In genomic region chr22:29517215-29517908, GRCh38 we compare ENCODE assay signal across 22 cellular contexts. TPM values are rescaled to one million over a fixed set of nuclear protein-coding genes. Genes with fewer than 3 reads are reported as not detected.
DNase-seq lines count a peak whose midpoint lies in the region; ATAC-seq and TF ChIP-seq lines count a peak whose summit lies in the region.
"Had no signal": no experiment of that assay in that cellular context is flagged by ENCODE, and none has a peak within 500 bp of the region (broad histone marks: within the 10 kb centered on the region; RNA-seq: fewer than 3 reads in every experiment).

No MANE protein-coding gene starts in this region.

- no peak overlapping the region for H3K4me3 Mint-ChIP-seq in chondrocyte (ENCODE audit: unreplicated experiment)
- H3K4me3 Mint-ChIP-seq: activated CD4-positive, alpha-beta memory T cell treated with anti-CD3 and anti-CD28 coated beads, Interleukin-2, amount 10 ng/mL, durations not matched to agents 7 days and 5 days; activated naive CD8-positive, alpha-beta T cell treated with anti-CD3 and anti-CD28 coated beads, Interleukin-2, amount 50 U/mL, for 24 hours; activated T-cell treated with anti-CD3 and anti-CD28 coated beads, Interleukin-2, amount 50 U/mL, for 72 hours; IgD-negative memory B cell; stimulated activated effector memory CD8-positive, alpha-beta T cell treated with anti-CD3 and anti-CD28 coated beads, Interleukin-12 subunit alpha, Interleukin-12 subunit beta, amount 100 ng/mL, for 72 hours had no signal

- no peaks in the 10 kb centered on the region for H3K4me1 Mint-ChIP-seq in chondrocyte (ENCODE audit: low read depth)
- H3K4me1 Mint-ChIP-seq: activated CD4-positive, alpha-beta memory T cell treated with anti-CD3 and anti-CD28 coated beads, Interleukin-2, amount 10 ng/mL, durations not matched to agents 7 days and 5 days; activated naive CD8-positive, alpha-beta T cell treated with anti-CD3 and anti-CD28 coated beads, Interleukin-2, amount 50 U/mL, for 24 hours; IgD-negative memory B cell; stimulated activated effector memory CD8-positive, alpha-beta T cell treated with anti-CD3 and anti-CD28 coated beads, Interleukin-12 subunit alpha, Interleukin-12 subunit beta, amount 100 ng/mL, for 72 hours had no signal

- ATAC-seq in psoas muscle (peak; percentile 63 to 88 (median 77)), GM21367 (IDR thresholded peaks at IDR 0.05; ENCODE audit: unreplicated experiment) (no peak)
- ATAC-seq: activated naive CD8-positive, alpha-beta T cell treated with anti-CD3 and anti-CD28 coated beads, Interleukin-2, amount 50 U/mL, for 24 hours; activated T-cell treated with anti-CD3 and anti-CD28 coated beads, Interleukin-2, amount 50 U/mL, for 72 hours; Panc1; stimulated activated effector memory CD8-positive, alpha-beta T cell treated with anti-CD3 and anti-CD28 coated beads, Interleukin-12 subunit alpha, Interleukin-12 subunit beta, amount 100 ng/mL, for 72 hours had no signal

- H3K9me3 Mint-ChIP-seq in chondrocyte (ENCODE audit: low read depth): no peaks in the 10 kb centered on the region
- H3K9me3 Mint-ChIP-seq: activated CD4-positive, alpha-beta memory T cell treated with anti-CD3 and anti-CD28 coated beads, Interleukin-2, amount 10 ng/mL, durations not matched to agents 7 days and 5 days; activated naive CD8-positive, alpha-beta T cell treated with anti-CD3 and anti-CD28 coated beads, Interleukin-2, amount 50 U/mL, for 24 hours; activated T-cell treated with anti-CD3 and anti-CD28 coated beads, Interleukin-2, amount 50 U/mL, for 72 hours; IgD-negative memory B cell; stimulated activated effector memory CD8-positive, alpha-beta T cell treated with anti-CD3 and anti-CD28 coated beads, Interleukin-12 subunit alpha, Interleukin-12 subunit beta, amount 100 ng/mL, for 72 hours had no signal

- no peaks in the 10 kb centered on the region for H3K27me3 Mint-ChIP-seq in chondrocyte (ENCODE audit: low read depth)
- H3K27me3 Mint-ChIP-seq: activated CD4-positive, alpha-beta memory T cell treated with anti-CD3 and anti-CD28 coated beads, Interleukin-2, amount 10 ng/mL, durations not matched to agents 7 days and 5 days; activated naive CD8-positive, alpha-beta T cell treated with anti-CD3 and anti-CD28 coated beads, Interleukin-2, amount 50 U/mL, for 24 hours; IgD-negative memory B cell had no signal

- H3K27me3 ChIP-seq in psoas muscle (ENCODE audit: insufficient read depth in 3 of 3, low read length in 2 of 3): no peaks in the 10 kb centered on the region
- H3K27me3 ChIP-seq: tibial nerve had no signal

- no peak overlapping the region for H3K4me3 ChIP-seq in psoas muscle
- H3K4me3 ChIP-seq: tibial nerve had no signal

- no peaks in the 10 kb centered on the region for H3K4me1 ChIP-seq in psoas muscle
- H3K4me1 ChIP-seq: parathyroid adenoma, tibial nerve had no signal

- H3K27ac ChIP-seq in psoas muscle: no peak overlapping the region
- H3K27ac ChIP-seq: parathyroid adenoma, tibial nerve had no signal

- intact Hi-C loops in psoas muscle (cut with DNase I): no loop called here

- TF ChIP-seq CTCF in psoas muscle (IDR thresholded peaks at IDR 0.05) (no peak), chondrocyte (IDR thresholded peaks at IDR 0.05) (no peak)

- peaks cover 0 to 84% of the 10 kb centered on the region in 2 donors for H3K36me3 ChIP-seq in psoas muscle (ENCODE audit: insufficient read depth in 1 of 2, low read depth in 1 of 2)

- H3K9me3 ChIP-seq in psoas muscle: no peaks in the 10 kb centered on the region
- H3K9me3 ChIP-seq: tibial nerve had no signal

- WGBS in psoas muscle, 3 donors: 27 to 46% (median 30%) methylated on average over 5 of the region's 5 CpGs

- DNase-seq in NCI-H1105 treated with DMSO at 0.1 percent for 48 hours (lab: John Stamatoyannopoulos, UW) (peak; percentile 29), NCI-H1105 (lab: John Stamatoyannopoulos, UW) (no peak), NCI-H2227 (lab: John Stamatoyannopoulos, UW; ENCODE audit: unreplicated experiment) (peak; percentile 23), cerebellum (ENCODE audit: low spot score) (peak; percentile 78), psoas muscle (no peak), chondrocyte (ENCODE audit: low spot score) (no peak), activated gamma-delta T cell treated with Interleukin-2 at 50 U/mL for 16 hours (no peak)
- DNase-seq: 8988T; activated CD4-positive, alpha-beta memory T cell treated with anti-CD3 and anti-CD28 coated beads, Interleukin-2, amount 10 ng/mL, durations not matched to agents 7 days and 5 days; activated naive CD8-positive, alpha-beta T cell treated with anti-CD3 and anti-CD28 coated beads, Interleukin-2, amount 50 U/mL, for 24 hours; activated T-cell treated with anti-CD3 and anti-CD28 coated beads, Interleukin-2, amount 50 U/mL, for 72 hours; DMS79; effector memory CD4-positive, alpha-beta T cell; hippocampal formation; NCI-H1092; NCI-H774 had no signal

- peaks cover 40% of the 10 kb centered on the region for H3K36me3 Mint-ChIP-seq in chondrocyte (ENCODE audit: low read depth)

- no peak overlapping the region for H3K27ac Mint-ChIP-seq in chondrocyte (ENCODE audit: unreplicated experiment)
- H3K27ac Mint-ChIP-seq: activated CD4-positive, alpha-beta memory T cell treated with anti-CD3 and anti-CD28 coated beads, Interleukin-2, amount 10 ng/mL, durations not matched to agents 7 days and 5 days; activated naive CD8-positive, alpha-beta T cell treated with anti-CD3 and anti-CD28 coated beads, Interleukin-2, amount 50 U/mL, for 24 hours; activated T-cell treated with anti-CD3 and anti-CD28 coated beads, Interleukin-2, amount 50 U/mL, for 72 hours; stimulated activated effector memory CD8-positive, alpha-beta T cell treated with anti-CD3 and anti-CD28 coated beads, Interleukin-12 subunit alpha, Interleukin-12 subunit beta, amount 100 ng/mL, for 72 hours had no signal

RNA-seq across cellular contexts. Expression of gene THOC5, which starts 36.2 kb away (rescaled TPM):
- 36.9 TPM for total RNA-seq in cerebellum
- total RNA-seq in psoas muscle: 10 to 100 TPM; 42.8 to 56.0 (median 47.5) TPM
- polyA plus RNA-seq in psoas muscle: 10 to 100 TPM; 33.8 to 52.0 (median 40.5) TPM
- total RNA-seq in chondrocyte: 40.0 to 45.1 TPM (median 42.9 TPM) in 3 replicates

RNA-seq across cellular contexts. Expression of gene NEFH, which starts 37.3 kb away (rescaled TPM):
- total RNA-seq in cerebellum (0.73 TPM), psoas muscle (under 1 TPM; 0.08 to 0.54 (median 0.28) TPM), chondrocyte (2.8 to 3.5 TPM (median 2.9 TPM) in 3 replicates)
- under 1 TPM; 0.06 to 0.18 (median 0.14) TPM for polyA plus RNA-seq in psoas muscle

Comparison
In these comparisons a context has a peak if more than half of its experiments do, and no peak if none do; other contexts are left out.
1. DNase-seq: peak in NCI-H1105 treated with DMSO at 0.1 percent for 48 hours (single experiment), NCI-H2227 (single experiment) and cerebellum (single experiment); none in NCI-H1105 (single experiment), psoas muscle (0 of 2), chondrocyte (single experiment) and activated gamma-delta T cell treated with Interleukin-2 at 50 U/mL for 16 hours (single experiment).